Comparison of ENCODE assay signal across 10 cellular contexts in genomic region chr4:82562553-82562854, GRCh38. TPM values are rescaled to one million over a fixed set of nuclear protein-coding genes. Genes with fewer than 3 reads are reported as not detected.
DNase-seq lines count a peak whose midpoint lies in the region; ATAC-seq and TF ChIP-seq lines count a peak whose summit lies in the region.
"Had no signal": no experiment of that assay in that cellular context is flagged by ENCODE, and none has a peak within 500 bp of the region (broad histone marks: within the 10 kb centered on the region; RNA-seq: fewer than 3 reads in every experiment).

No MANE protein-coding gene starts in this region.

- H3K9me3 ChIP-seq in CD4-positive, alpha-beta T cell (ENCODE audit: control insufficient read depth, low read length), result no peaks in the 10 kb centered on the region
- no peaks in the 10 kb centered on the region for H3K9me3 ChIP-seq in colonic mucosa

- peak overlapping the region; percentile 53 for H3K4me3 ChIP-seq in colonic mucosa

- CTCF ChIA-PET in CD4-positive, alpha-beta T cell (lab: Charles Lee), result no interaction called here

- DNase-seq in CD4-positive, alpha-beta T cell, result no peak
- DNase-seq in HuH-7.5 (ENCODE audit: low spot score) (peak; percentile 13), colonic mucosa (no peak), HT-29 (ENCODE audit: low spot score) (no peak), middle frontal gyrus (ENCODE audit: extremely low spot score, low spot score) (no peak)
- no peak for DNase-seq in naive thymus-derived CD8-positive, alpha-beta T cell
- DNase-seq: cerebellar nuclear complex, NCI-H226 had no signal

- H3K4me1 ChIP-seq in colonic mucosa, result no peaks in the 10 kb centered on the region

- H3K9me3 Mint-ChIP-seq in CD4-positive, alpha-beta T cell, result no peaks in the 10 kb centered on the region
- peaks cover 0 to 5% (median 0%) of the 10 kb centered on the region in 9 donors for H3K9me3 Mint-ChIP-seq in naive thymus-derived CD8-positive, alpha-beta T cell

- no peak overlapping the region for H3K27ac ChIP-seq in CD4-positive, alpha-beta T cell (ENCODE audit: low read depth, low read length)
- H3K27ac ChIP-seq in colonic mucosa, result no peak overlapping the region

- H3K4me1 Mint-ChIP-seq in CD4-positive, alpha-beta T cell (ENCODE audit: low read depth), result peaks cover 13% of the 10 kb centered on the region
- H3K4me1 Mint-ChIP-seq in naive thymus-derived CD8-positive, alpha-beta T cell, result peaks cover 9 to 17% (median 16%) of the 10 kb centered on the region in 4 donors

- peaks cover 78% of the 10 kb centered on the region for H3K27me3 Mint-ChIP-seq in CD4-positive, alpha-beta T cell
- peaks cover 47 to 77% (median 56%) of the 10 kb centered on the region in 5 donors for H3K27me3 Mint-ChIP-seq in naive thymus-derived CD8-positive, alpha-beta T cell

- intact Hi-C loops in CD4-positive, alpha-beta T cell (cut with DNase I, micrococcal nuclease), result no loop called here
- intact Hi-C loops in colonic mucosa (cut with DNase I), result no loop called here

- peaks cover 52% of the 10 kb centered on the region for H3K27me3 ChIP-seq in CD4-positive, alpha-beta T cell (ENCODE audit: control insufficient read depth, insufficient read depth, low read length)
- H3K27me3 ChIP-seq in colonic mucosa, result peaks cover 10% of the 10 kb centered on the region

- peak overlapping the region; percentile 66 for H3K4me3 Mint-ChIP-seq in CD4-positive, alpha-beta T cell
- peak overlapping the region; percentile 63 to 90 (median 82) for H3K4me3 Mint-ChIP-seq in naive thymus-derived CD8-positive, alpha-beta T cell

- H3K9ac ChIP-seq in colonic mucosa (ENCODE audit: low read depth in 2 of 2, low read length in 2 of 2), result no peak overlapping the region

- no peak for TF ChIP-seq CTCF in CD4-positive, alpha-beta T cell (IDR thresholded peaks at IDR 0.05)
- TF ChIP-seq CTCF in colonic mucosa (IDR thresholded peaks at IDR 0.05), result no peak

- H3K36me3 Mint-ChIP-seq in CD4-positive, alpha-beta T cell (ENCODE audit: low read depth), result no peaks in the 10 kb centered on the region
- H3K36me3 Mint-ChIP-seq in naive thymus-derived CD8-positive, alpha-beta T cell, result peaks cover 0 to 7% (median 0%) of the 10 kb centered on the region in 3 donors

- POLR2A ChIA-PET in CD4-positive, alpha-beta T cell (lab: Charles Lee), result no interaction called here
- POLR2A ChIA-PET in naive thymus-derived CD8-positive, alpha-beta T cell (lab: Charles Lee), result no interaction called here

- ATAC-seq in CD4-positive, alpha-beta T cell (ENCODE audit: poor library complexity), result no peak
- ATAC-seq in naive thymus-derived CD8-positive, alpha-beta T cell, result no peak
- ATAC-seq in HG02973 (IDR thresholded peaks at IDR 0.05; ENCODE audit: unreplicated experiment) (no peak), GM21447 (IDR thresholded peaks at IDR 0.05; ENCODE audit: unreplicated experiment) (no peak)

- no peak overlapping the region for H3K27ac Mint-ChIP-seq in CD4-positive, alpha-beta T cell
- peak overlapping the region in 1 of 10 donors; percentile 56 for H3K27ac Mint-ChIP-seq in naive thymus-derived CD8-positive, alpha-beta T cell

- H3K36me3 ChIP-seq in colonic mucosa, result no peaks in the 10 kb centered on the region

RNA-seq across cellular contexts. Expression of gene TMEM150C, which starts 0.7 kb away (rescaled TPM):
- total RNA-seq in CD4-positive, alpha-beta T cell, result not detected
- 1 to 10 TPM; 1.2 to 2.5 TPM for total RNA-seq in colonic mucosa
- not detected for total RNA-seq in naive thymus-derived CD8-positive, alpha-beta T cell
- under 1 TPM in 1 of 3 donors, not detected in 2; 0.25 TPM for polyA plus RNA-seq in naive thymus-derived CD8-positive, alpha-beta T cell
- total RNA-seq in HT-29 (2014; rRNA removed; shearing (Covaris generic)), result not detected in 2 replicates
